14 cellular contexts compared by ENCODE assay signal in the genomic region with DNA sequence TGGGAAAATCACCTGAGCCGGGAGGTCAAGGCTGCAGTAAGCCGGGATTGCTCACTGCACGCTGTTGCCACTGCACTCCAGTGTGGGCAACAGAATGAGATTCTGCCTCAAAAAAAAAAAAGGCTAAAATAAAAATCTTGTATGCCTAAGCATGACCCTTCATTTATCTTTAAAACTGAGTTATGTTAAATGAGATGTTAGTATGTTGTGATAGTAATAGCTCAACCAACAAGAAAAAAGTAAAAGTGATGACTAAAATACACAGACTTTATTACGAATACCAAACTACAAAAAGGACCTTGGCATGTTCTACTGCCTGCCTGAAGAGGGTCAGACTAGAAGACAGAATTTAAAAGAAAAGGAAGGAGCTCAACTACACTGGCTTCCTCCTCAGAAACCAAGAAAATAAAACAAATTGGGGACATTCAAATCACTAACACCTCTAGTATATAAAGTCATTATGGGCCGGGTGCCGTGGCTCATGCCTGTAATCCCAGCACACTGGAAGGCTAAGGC. TPM values are rescaled to one million over a fixed set of nuclear protein-coding genes. Genes with fewer than 3 reads are reported as not detected.
A peak's percentile ranks its signal among the peaks of the same experiment; 100 is the strongest.
DNase-seq lines count a peak whose midpoint lies in the region; ATAC-seq and TF ChIP-seq lines count a peak whose summit lies in the region.
"Had no signal": no experiment of that assay in that cellular context is flagged by ENCODE, and none has a peak within 500 bp of the region (broad histone marks: within the 10 kb centered on the region; RNA-seq: fewer than 3 reads in every experiment).

No MANE protein-coding gene starts in this region.

- no peak overlapping the region for H2AFZ ChIP-seq in SK-N-SH (ENCODE audit: low read depth)
- no peak overlapping the region for H2AFZ ChIP-seq in smooth muscle cell (ENCODE audit: low read depth)

- TF ChIP-seq POLR2A in esophagus muscularis mucosa (IDR thresholded peaks at IDR 0.05; ENCODE audit: low read depth), result no peak
- TF ChIP-seq POLR2A in sigmoid colon (IDR thresholded peaks at IDR 0.05), result no peak

- H3K27me3 ChIP-seq in SK-N-SH (ENCODE audit: insufficient read depth) (no peaks in the 10 kb centered on the region), RWPE2 (ENCODE audit: insufficient read depth, poor library complexity, severe bottlenecking) (no peaks in the 10 kb centered on the region), esophagus muscularis mucosa (no peaks in the 10 kb centered on the region), smooth muscle cell (ENCODE audit: low read depth) (no peaks in the 10 kb centered on the region), sigmoid colon (no peaks in the 10 kb centered on the region)

- 91% methylated on average over 6 of the region's 6 CpGs for WGBS in SK-N-SH (ENCODE audit: low lambda C conversion rate)
- 72% methylated on average over 6 of the region's 6 CpGs for WGBS in esophagus muscularis mucosa
- WGBS in smooth muscle cell (ENCODE audit: low lambda C conversion rate), result 86% methylated on average over 6 of the region's 6 CpGs
- 86 to 90% methylated on average over 6 of the region's 6 CpGs for WGBS in sigmoid colon, 2 donors

- no peaks in the 10 kb centered on the region for H3K9me3 Mint-ChIP-seq in activated T-helper 2 cell treated with anti-CD3 and anti-CD28 coated beads, Interferon-gamma antibody, Interleukin-2, Interleukin-4, amounts not matched to agents 10 μg/mL and 5 μg/mL and 100 μg/mL, durations not matched to agents 14 hours and 24 hours and 36 hours
- H3K9me3 Mint-ChIP-seq: activated CD4-positive, alpha-beta T cell treated with anti-CD3 and anti-CD28 coated beads, Interleukin-2, amount 10 ng/mL, durations not matched to agents 24 days and 14 days had no signal

- CTCF ChIA-PET in SK-N-SH (lab: Yijun Ruan, JAX), result interaction anchor here (1.0 to 2.1 kb wide), 2 partner anchors 8 to 11 kb away, joined by 3 to 11 read pairs; no protein-coding TSS in a partner anchor

- H3K4me1 Mint-ChIP-seq in activated T-helper 2 cell treated with anti-CD3 and anti-CD28 coated beads, Interferon-gamma antibody, Interleukin-2, Interleukin-4, amounts not matched to agents 10 μg/mL and 5 μg/mL and 100 μg/mL, durations not matched to agents 14 hours and 24 hours and 36 hours (ENCODE audit: low read depth), result peaks cover 31% of the 10 kb centered on the region

- peaks cover 30% of the 10 kb centered on the region for H3K36me3 Mint-ChIP-seq in activated T-helper 2 cell treated with anti-CD3 and anti-CD28 coated beads, Interferon-gamma antibody, Interleukin-2, Interleukin-4, amounts not matched to agents 10 μg/mL and 5 μg/mL and 100 μg/mL, durations not matched to agents 14 hours and 24 hours and 36 hours (ENCODE audit: low read depth)

- no peak for TF ChIP-seq RAD21 in SK-N-SH (IDR thresholded peaks at IDR 0.05; ENCODE audit: low read length)

- POLR2A ChIA-PET in SK-N-SH (lab: Yijun Ruan, JAX), result no interaction called here

- H3K27ac ChIP-seq in SK-N-SH (ENCODE audit: low read depth in 2 of 2, low read length in 1 of 2) (peak overlapping the region in 1 of 2 experiments; percentile 84; a peak in 2 of 4 replicates), RWPE2 (ENCODE audit: poor library complexity, severe bottlenecking) (peak overlapping the region; percentile 92), esophagus muscularis mucosa (replicated peaks in 1 of 4) (peak overlapping the region; percentile 51 to 61 (median 56)), smooth muscle cell (ENCODE audit: low read depth) (peak overlapping the region; percentile 83), sigmoid colon (peak overlapping the region in 2 of 4 donors; percentile 14 to 15)
- H3K27ac ChIP-seq: 22Rv1 had no signal

- H3F3A ChIP-seq in SK-N-SH (replicated peaks; ENCODE audit: insufficient read depth) (peaks cover 76% of the 10 kb centered on the region), smooth muscle cell (ENCODE audit: low read depth) (peaks cover 9% of the 10 kb centered on the region)

- H4K20me1 ChIP-seq in SK-N-SH (ENCODE audit: insufficient read depth) (peaks cover 85% of the 10 kb centered on the region), smooth muscle cell (ENCODE audit: low read depth) (peaks cover 88% of the 10 kb centered on the region)

- no peaks in the 10 kb centered on the region for H3K27me3 Mint-ChIP-seq in activated T-helper 2 cell treated with anti-CD3 and anti-CD28 coated beads, Interferon-gamma antibody, Interleukin-2, Interleukin-4, amounts not matched to agents 10 μg/mL and 5 μg/mL and 100 μg/mL, durations not matched to agents 14 hours and 24 hours and 36 hours (ENCODE audit: low read depth)
- H3K27me3 Mint-ChIP-seq: activated CD4-positive, alpha-beta T cell treated with anti-CD3 and anti-CD28 coated beads, Interleukin-2, amount 10 ng/mL, durations not matched to agents 24 days and 14 days had no signal

- H3K27ac Mint-ChIP-seq in activated T-helper 2 cell treated with anti-CD3 and anti-CD28 coated beads, Interferon-gamma antibody, Interleukin-2, Interleukin-4, amounts not matched to agents 10 μg/mL and 5 μg/mL and 100 μg/mL, durations not matched to agents 14 hours and 24 hours and 36 hours, result no peak overlapping the region
- H3K27ac Mint-ChIP-seq: activated CD4-positive, alpha-beta T cell treated with anti-CD3 and anti-CD28 coated beads, Interleukin-2, amount 10 ng/mL, durations not matched to agents 24 days and 14 days; endodermal cell had no signal

- H3K4me1 ChIP-seq in SK-N-SH (ENCODE audit: control insufficient read depth in 1 of 2, insufficient read depth in 2 of 2, low read depth in 1 of 2, low read length in 1 of 2), result peaks cover 5 to 17% of the 10 kb centered on the region in 2 experiments
- peaks cover 34% of the 10 kb centered on the region for H3K4me1 ChIP-seq in RWPE2 (ENCODE audit: insufficient read depth, poor library complexity, severe bottlenecking)
- H3K4me1 ChIP-seq in esophagus muscularis mucosa, result peaks cover 17 to 64% (median 61%) of the 10 kb centered on the region in 4 donors
- peaks cover 21% of the 10 kb centered on the region for H3K4me1 ChIP-seq in smooth muscle cell (ENCODE audit: low read depth)
- H3K4me1 ChIP-seq in sigmoid colon, result peaks cover 0 to 55% (median 36%) of the 10 kb centered on the region in 4 donors

- DNase-seq in SK-N-SH (no peak), RWPE2 (ENCODE audit: low spot score) (no peak), esophagus muscularis mucosa (ENCODE audit: extremely low spot score) (no peak), smooth muscle cell (lab: John Stamatoyannopoulos, UW; ENCODE audit: unreplicated experiment) (no peak), sigmoid colon (no peak), superior temporal gyrus (ENCODE audit: extremely low spot score) (no peak)
- DNase-seq in activated T-helper 2 cell treated with anti-CD3 and anti-CD28 coated beads, Interferon-gamma antibody, Interleukin-2, Interleukin-4, amounts not matched to agents 10 μg/mL and 5 μg/mL and 100 μg/mL, durations not matched to agents 14 hours and 24 hours and 36 hours (ENCODE audit: low spot score), result no peak
- DNase-seq: activated CD4-positive, alpha-beta T cell treated with anti-CD3 and anti-CD28 coated beads, Interleukin-2, amount 10 ng/mL, durations not matched to agents 24 days and 14 days; endodermal cell; NCI-H1092 treated with DMSO at 0.1 percent for 48 hours; NCI-H2227 treated with DMSO at 0.1 percent for 48 hours; retina had no signal

- H3K36me3 ChIP-seq in SK-N-SH (replicated peaks in 1 of 2; ENCODE audit: control insufficient read depth in 1 of 2, insufficient read depth in 2 of 2, low read length in 1 of 2), result peaks cover 0 to 46% of the 10 kb centered on the region in 2 experiments
- H3K36me3 ChIP-seq in RWPE2 (ENCODE audit: low read depth), result peaks cover 16% of the 10 kb centered on the region
- H3K36me3 ChIP-seq in esophagus muscularis mucosa, result no peaks in the 10 kb centered on the region
- H3K36me3 ChIP-seq in smooth muscle cell (ENCODE audit: low read depth), result no peaks in the 10 kb centered on the region
- H3K36me3 ChIP-seq in sigmoid colon, result no peaks in the 10 kb centered on the region

- H3K9me2 ChIP-seq in SK-N-SH, result no peaks in the 10 kb centered on the region

- intact Hi-C loops in esophagus muscularis mucosa (cut with DNase I), result no loop called here
- intact Hi-C loops in activated T-helper 2 cell treated with anti-CD3 and anti-CD28 coated beads, Interferon-gamma antibody, Interleukin-2, Interleukin-4, amounts not matched to agents 10 μg/mL and 5 μg/mL and 100 μg/mL, durations not matched to agents 14 hours and 24 hours and 36 hours (cut with micrococcal nuclease), result no loop called here
- intact Hi-C loops in sigmoid colon (cut with DNase I), result no loop called here

- H3K4me3 ChIP-seq in SK-N-SH (ENCODE audit: low read depth in 2 of 2, low read length in 1 of 2) (peak overlapping the region in 1 of 2 experiments; percentile 96; a peak in 2 of 4 replicates), RWPE2 (ENCODE audit: severe bottlenecking) (no peak overlapping the region), esophagus muscularis mucosa (no peak overlapping the region), smooth muscle cell (no peak overlapping the region), sigmoid colon (no peak overlapping the region)

- no peak for TF ChIP-seq CTCF in SK-N-SH (IDR thresholded peaks at IDR 0.05)
- no peak for TF ChIP-seq CTCF in RWPE2 (IDR thresholded peaks at IDR 0.05; ENCODE audit: poor library complexity, severe bottlenecking)
- TF ChIP-seq CTCF in esophagus muscularis mucosa (IDR thresholded peaks at IDR 0.05), result no peak
- no peak for TF ChIP-seq CTCF in smooth muscle cell (IDR thresholded peaks at IDR 0.05; ENCODE audit: borderline replicate concordance, insufficient read depth, poor library complexity, severe bottlenecking)
- TF ChIP-seq CTCF in sigmoid colon (IDR thresholded peaks at IDR 0.05), result no peak

- H3K9me3 ChIP-seq in SK-N-SH (peaks cover 10% of the 10 kb centered on the region), RWPE2 (ENCODE audit: severe bottlenecking) (peaks cover 4% of the 10 kb centered on the region), esophagus muscularis mucosa (no peaks in the 10 kb centered on the region), smooth muscle cell (replicated peaks; ENCODE audit: low read depth) (peaks cover 7% of the 10 kb centered on the region), sigmoid colon (no peaks in the 10 kb centered on the region)

- H3K9ac ChIP-seq in SK-N-SH (peak overlapping the region; percentile 89), smooth muscle cell (ENCODE audit: low read depth) (no peak overlapping the region)

- no peak overlapping the region for H3K4me3 Mint-ChIP-seq in activated T-helper 2 cell treated with anti-CD3 and anti-CD28 coated beads, Interferon-gamma antibody, Interleukin-2, Interleukin-4, amounts not matched to agents 10 μg/mL and 5 μg/mL and 100 μg/mL, durations not matched to agents 14 hours and 24 hours and 36 hours (ENCODE audit: low read depth)
- H3K4me3 Mint-ChIP-seq: activated CD4-positive, alpha-beta T cell treated with anti-CD3 and anti-CD28 coated beads, Interleukin-2, amount 10 ng/mL, durations not matched to agents 24 days and 14 days; endodermal cell had no signal

- ATAC-seq in SK-N-SH treated with all-trans-retinoic acid at 6 μM for 48 hours (no peak), RWPE2 (ENCODE audit: low read depth) (no peak)

- H3K4me2 ChIP-seq in SK-N-SH, result peak overlapping the region; percentile 73
- H3K4me2 ChIP-seq in smooth muscle cell, result peak overlapping the region; percentile 90

- H3K79me2 ChIP-seq in SK-N-SH (ENCODE audit: insufficient read depth) (peaks cover 96% of the 10 kb centered on the region), smooth muscle cell (ENCODE audit: low read depth) (peaks cover 90% of the 10 kb centered on the region)

- no peak for TF ChIP-seq EP300 in SK-N-SH (IDR thresholded peaks at IDR 0.05; ENCODE audit: borderline replicate concordance in 1 of 2, low read depth in 1 of 2, low read length in 1 of 2)
- no peak for TF ChIP-seq EP300 in esophagus muscularis mucosa (IDR thresholded peaks at IDR 0.05)
- TF ChIP-seq EP300 in sigmoid colon (IDR thresholded peaks at IDR 0.05), result no peak

RNA-seq across cellular contexts. Expression of a gene that starts 4.4 kb away (rescaled TPM):
- polyA plus RNA-seq in SK-N-SH (2012; rRNA removed) (36.6 and 52.4 TPM in 2 replicates), smooth muscle cell (38.9 and 40.1 TPM in 2 replicates), sigmoid colon (1 to 10 TPM; 5.8 to 9.0 (median 6.8) TPM)
- 48.8 and 53.0 TPM in 2 replicates for polyA plus RNA-seq in SK-N-SH (2012; cell fraction: cytosol; rRNA removed)
- 45.2 and 104 TPM in 2 replicates for polyA plus RNA-seq in SK-N-SH (2012; cell fraction: nucleus; rRNA removed)
- total RNA-seq in esophagus muscularis mucosa (10 to 100 TPM; 30.5 to 52.7 (median 44.1) TPM), smooth muscle cell (91.2 and 102 TPM in 2 replicates), sigmoid colon (10 to 100 TPM; 23.8 to 30.2 (median 25.9) TPM)
- 12.6 and 13.1 TPM in 2 replicates for total RNA-seq in activated T-helper 2 cell treated with anti-CD3 and anti-CD28 coated beads, Interferon-gamma antibody, Interleukin-2, Interleukin-4, amounts not matched to agents 10 μg/mL and 5 μg/mL and 100 μg/mL, durations not matched to agents 14 hours and 24 hours and 36 hours
